In genomic region chr9:131982683-131983239, GRCh38 we compare ENCODE assay signal across 22 cellular contexts.
DNase-seq lines count a peak whose midpoint lies in the region; ATAC-seq, FAIRE-seq and TF ChIP-seq lines count a peak whose summit lies in the region.
"Had no signal": no experiment of that assay in that cellular context is flagged by ENCODE, and none has a peak within 500 bp of the region (broad histone marks: within the 10 kb centered on the region; RNA-seq: fewer than 3 reads in every experiment).

No MANE protein-coding gene starts in this region.

- no peak overlapping the region for H2BK120ac ChIP-seq in H9 (ENCODE audit: low read depth, low read length, poor library complexity, severe bottlenecking)

- H4K5ac ChIP-seq in H9 (ENCODE audit: insufficient read length, low read depth, low read length): no peak overlapping the region

- H3K36me3 ChIP-seq in astrocyte (ENCODE audit: insufficient read depth, low read length) (no peaks in the 10 kb centered on the region), endodermal cell (ENCODE audit: control insufficient read depth, insufficient read depth, low read length) (no peaks in the 10 kb centered on the region), body of pancreas (replicated peaks in 1 of 2; ENCODE audit: insufficient read depth in 1 of 2, low read depth in 2 of 2) (no peaks in the 10 kb centered on the region)
- H3K36me3 ChIP-seq: uterus had no signal

- H3K14ac ChIP-seq in H9 (ENCODE audit: insufficient read depth, low read length): no peak overlapping the region

- no peak overlapping the region for H2BK12ac ChIP-seq in H9 (ENCODE audit: insufficient read length, low read depth, low read length)

- H3K27me3 Mint-ChIP-seq in astrocyte (ENCODE audit: low read depth, unreplicated experiment) (no peaks in the 10 kb centered on the region), endodermal cell (ENCODE audit: insufficient read depth) (no peaks in the 10 kb centered on the region), H9 (ENCODE audit: low read depth) (no peaks in the 10 kb centered on the region)
- H3K27me3 Mint-ChIP-seq: activated CD4-positive, alpha-beta T cell treated with anti-CD3 and anti-CD28 coated beads for 36 hours; CD4-positive, alpha-beta memory T cell; naive thymus-derived CD4-positive, alpha-beta T cell; stimulated activated naive CD8-positive, alpha-beta T cell treated with anti-CD3 and anti-CD28 coated beads, Interleukin-15, Interleukin-2, amounts not matched to agents 100 ng/mL and 50 ng/mL, for 24 hours had no signal

- H3K27me3 ChIP-seq in astrocyte (ENCODE audit: insufficient read depth, low read length) (no peaks in the 10 kb centered on the region), endodermal cell (ENCODE audit: control insufficient read depth, insufficient read depth, low read length, poor library complexity, severe bottlenecking) (no peaks in the 10 kb centered on the region), H9 (ENCODE audit: insufficient read depth, low read length) (no peaks in the 10 kb centered on the region), body of pancreas (no peaks in the 10 kb centered on the region)
- H3K27me3 ChIP-seq: uterus had no signal

- H3K9ac ChIP-seq in astrocyte (ENCODE audit: low read length): no peak overlapping the region
- H3K9ac ChIP-seq in endodermal cell (ENCODE audit: extremely low read depth, low read length, poor library complexity, severe bottlenecking): no peak overlapping the region
- no peak overlapping the region for H3K9ac ChIP-seq in H9 (ENCODE audit: extremely low read depth, insufficient read length, low read length)
- H3K9ac ChIP-seq: KMS-11 had no signal

- no peak for FAIRE-seq in astrocyte (lab: Jason Lieb, UNC)
- FAIRE-seq: A204.1 had no signal

- no peak overlapping the region for H3T11ph ChIP-seq in H9 (ENCODE audit: low read length)

- H2BK5ac ChIP-seq in H9 (ENCODE audit: insufficient read length, low read length): no peak overlapping the region

- ATAC-seq in GM18861 (IDR thresholded peaks at IDR 0.05; ENCODE audit: unreplicated experiment) (peak; percentile 68), HG03457 (IDR thresholded peaks at IDR 0.05; ENCODE audit: unreplicated experiment) (peak; percentile 57), HG03095 (IDR thresholded peaks at IDR 0.05; ENCODE audit: unreplicated experiment) (no peak), body of pancreas (no peak)
- ATAC-seq: activated CD4-positive, alpha-beta T cell treated with anti-CD3 and anti-CD28 coated beads for 36 hours; naive thymus-derived CD4-positive, alpha-beta T cell had no signal

- H3K18ac ChIP-seq in H9 (ENCODE audit: insufficient read length, low read depth, low read length): no peak overlapping the region

- intact Hi-C loops in body of pancreas (cut with DNase I): no loop called here

- H3K4me3 ChIP-seq in astrocyte (ENCODE audit: insufficient read depth, low read depth, low read length): no peak overlapping the region
- no peak overlapping the region for H3K4me3 ChIP-seq in endodermal cell (ENCODE audit: low read length)
- H3K4me3 ChIP-seq in body of pancreas: no peak overlapping the region
- H3K4me3 ChIP-seq: uterus had no signal

- H4K91ac ChIP-seq in H9 (ENCODE audit: insufficient read length, low read depth, low read length): no peak overlapping the region

- H3K4me2 ChIP-seq in astrocyte (ENCODE audit: low read length) (no peak overlapping the region), H9 (ENCODE audit: insufficient read depth, insufficient read length, low read length) (no peak overlapping the region)
- H3K4me2 ChIP-seq: KMS-11 had no signal

- H4K8ac ChIP-seq in H9 (replicated peaks; ENCODE audit: insufficient read length, low read depth, low read length): no peak overlapping the region

- DNase-seq in A172 (ENCODE audit: low spot score) (peak; percentile 66), astrocyte (ENCODE audit: low read depth) (peak; percentile 72), endodermal cell (no peak), H9 (no peak), body of pancreas (no peak)
- DNase-seq: activated CD4-positive, alpha-beta T cell treated with anti-CD3 and anti-CD28 coated beads for 36 hours; CD4-positive, alpha-beta memory T cell; naive thymus-derived CD4-positive, alpha-beta T cell; NCI-H1694; NCI-H446; NK-92 treated with Interleukin-12 subunit alpha and Interleukin-12 subunit beta, amount 100 ng/mL, for 24 hours; posterior cingulate gyrus; SHP77; uterus had no signal

- 96 to 98% methylated on average over 5 of the region's 5 CpGs for WGBS in endodermal cell (ENCODE audit: insufficient coverage in 1 of 2, insufficient read length in 1 of 2), 2 experiments
- no CpG with 5 or more reads among the region's 5 CpGs for WGBS in H9 (ENCODE audit: extremely low coverage, insufficient read length, low lambda C conversion rate)
- WGBS in body of pancreas, 2 donors: 73 to 80% methylated on average over 5 of the region's 5 CpGs

- H2AFZ ChIP-seq in astrocyte (ENCODE audit: low read depth, low read length): no peak overlapping the region
- no peak overlapping the region for H2AFZ ChIP-seq in H9 (ENCODE audit: low read length)

- H4K20me1 ChIP-seq in astrocyte (ENCODE audit: insufficient read depth, low read length) (peaks cover 81% of the 10 kb centered on the region), H9 (ENCODE audit: control insufficient read depth, insufficient read depth, insufficient read length) (peaks cover 2% of the 10 kb centered on the region)

- H2AK5ac ChIP-seq in H9 (ENCODE audit: insufficient read length, low read length): no peak overlapping the region

- H3K36me3 Mint-ChIP-seq in astrocyte (ENCODE audit: low read depth, unreplicated experiment) (peaks cover 4% of the 10 kb centered on the region), endodermal cell (ENCODE audit: low read depth) (no peaks in the 10 kb centered on the region), H9 (ENCODE audit: insufficient read depth in 1 of 3, low read depth in 3 of 3) (no peaks in the 10 kb centered on the region)

- H3K4me1 Mint-ChIP-seq in astrocyte (ENCODE audit: low read depth, unreplicated experiment) (peaks cover 5% of the 10 kb centered on the region), endodermal cell (peaks cover 14% of the 10 kb centered on the region), H9 (peaks cover 13 to 24% of the 10 kb centered on the region in 2 experiments)

- TF ChIP-seq POLR2A in body of pancreas (IDR thresholded peaks at IDR 0.05): no peak

- no peak overlapping the region for H3K27ac Mint-ChIP-seq in astrocyte (ENCODE audit: unreplicated experiment)
- H3K27ac Mint-ChIP-seq in endodermal cell: no peak overlapping the region
- H3K27ac Mint-ChIP-seq in H9: no peak overlapping the region; a peak in 1 of 7 replicates
- H3K27ac Mint-ChIP-seq: activated CD4-positive, alpha-beta T cell treated with anti-CD3 and anti-CD28 coated beads for 36 hours; CD4-positive, alpha-beta memory T cell; naive thymus-derived CD4-positive, alpha-beta T cell; stimulated activated naive CD8-positive, alpha-beta T cell treated with anti-CD3 and anti-CD28 coated beads, Interleukin-15, Interleukin-2, amounts not matched to agents 100 ng/mL and 50 ng/mL, for 24 hours; T-helper 2 cell treated with Interferon-gamma antibody and Interleukin-4, amounts not matched to agents 5 μg/mL and 100 μg/mL, for 36 hours had no signal

- H3K9me3 ChIP-seq in astrocyte (ENCODE audit: insufficient read depth, low read depth, low read length) (no peaks in the 10 kb centered on the region), endodermal cell (ENCODE audit: control insufficient read depth, low read length) (no peaks in the 10 kb centered on the region), H9 (ENCODE audit: control insufficient read depth, low read depth, low read length) (no peaks in the 10 kb centered on the region), body of pancreas (no peaks in the 10 kb centered on the region)
- H3K9me3 ChIP-seq: uterus had no signal

- H3K79me2 ChIP-seq in astrocyte (ENCODE audit: insufficient read depth, low read length): peaks cover 5% of the 10 kb centered on the region
- H3K79me2 ChIP-seq in H9 (ENCODE audit: insufficient read depth, low read length): no peaks in the 10 kb centered on the region

- no peak overlapping the region for H2BK20ac ChIP-seq in H9 (ENCODE audit: low read depth, low read length, poor library complexity, severe bottlenecking)

- H3K4me3 Mint-ChIP-seq in astrocyte (ENCODE audit: unreplicated experiment) (no peak overlapping the region), endodermal cell (no peak overlapping the region), H9 (no peak overlapping the region)
- H3K4me3 Mint-ChIP-seq: activated CD4-positive, alpha-beta T cell treated with anti-CD3 and anti-CD28 coated beads for 36 hours; CD4-positive, alpha-beta memory T cell; naive thymus-derived CD4-positive, alpha-beta T cell; stimulated activated naive CD8-positive, alpha-beta T cell treated with anti-CD3 and anti-CD28 coated beads, Interleukin-15, Interleukin-2, amounts not matched to agents 100 ng/mL and 50 ng/mL, for 24 hours; T-helper 2 cell treated with Interferon-gamma antibody and Interleukin-4, amounts not matched to agents 5 μg/mL and 100 μg/mL, for 36 hours had no signal

- H3K56ac ChIP-seq in H9 (ENCODE audit: insufficient read length, low read depth, low read length): no peak overlapping the region

- no peak overlapping the region for H3K23ac ChIP-seq in H9 (ENCODE audit: insufficient read length, low read depth, low read length)

- H3K9me3 Mint-ChIP-seq in astrocyte (ENCODE audit: unreplicated experiment) (no peaks in the 10 kb centered on the region), endodermal cell (no peaks in the 10 kb centered on the region), H9 (no peaks in the 10 kb centered on the region)
- H3K9me3 Mint-ChIP-seq: naive thymus-derived CD4-positive, alpha-beta T cell; stimulated activated naive CD8-positive, alpha-beta T cell treated with anti-CD3 and anti-CD28 coated beads, Interleukin-15, Interleukin-2, amounts not matched to agents 100 ng/mL and 50 ng/mL, for 24 hours; T-helper 2 cell treated with Interferon-gamma antibody and Interleukin-4, amounts not matched to agents 5 μg/mL and 100 μg/mL, for 36 hours had no signal

- H3K4ac ChIP-seq in H9 (ENCODE audit: low read depth, low read length): no peak overlapping the region

- no peak for TF ChIP-seq CTCF in astrocyte (IDR thresholded peaks at IDR 0.05; ENCODE audit: insufficient read depth, low read depth, low read length)
- TF ChIP-seq CTCF in endodermal cell (conservative IDR thresholded peaks at IDR 0.05): no peak
- no peak for TF ChIP-seq CTCF in H9 (conservative IDR thresholded peaks at IDR 0.05)
- no peak for TF ChIP-seq CTCF in body of pancreas (IDR thresholded peaks at IDR 0.05)

- no peaks in the 10 kb centered on the region for H3K79me1 ChIP-seq in H9 (ENCODE audit: insufficient read depth, low read depth, low read length, poor library complexity, severe bottlenecking)

- H3K27ac ChIP-seq in astrocyte (ENCODE audit: low read depth, low read length): no peak overlapping the region
- H3K27ac ChIP-seq in endodermal cell (ENCODE audit: low read depth, low read length): no peak overlapping the region
- no peak overlapping the region for H3K27ac ChIP-seq in H9 (ENCODE audit: insufficient read length, low read depth, low read length)
- H3K27ac ChIP-seq in body of pancreas: no peak overlapping the region
- H3K27ac ChIP-seq: epithelial cell of prostate, KMS-11, uterus had no signal

- H3K4me1 ChIP-seq in astrocyte (ENCODE audit: insufficient read depth, low read length) (peaks cover 11% of the 10 kb centered on the region), endodermal cell (ENCODE audit: control insufficient read depth, insufficient read depth, low read length) (peaks cover 6% of the 10 kb centered on the region), H9 (ENCODE audit: insufficient read depth, low read length) (peaks cover 2% of the 10 kb centered on the region; the same call in 1 of the 2 replicates), body of pancreas (no peaks in the 10 kb centered on the region)
- H3K4me1 ChIP-seq: uterus had no signal

- H2BK15ac ChIP-seq in H9 (ENCODE audit: low read depth, low read length): no peak overlapping the region

- H3K23me2 ChIP-seq in H9 (ENCODE audit: insufficient read length, low read depth, low read length, poor library complexity, severe bottlenecking): no peaks in the 10 kb centered on the region

Comparison
In these comparisons a context has a peak if more than half of its experiments do, and no peak if none do; other contexts are left out.
1. DNase-seq: peak in A172 (single experiment) and astrocyte (single experiment); none in endodermal cell (single experiment), H9 (single experiment) and body of pancreas (0 of 4).
2. ATAC-seq: peak in GM18861 (single experiment) and HG03457 (single experiment); none in HG03095 (single experiment) and body of pancreas (single experiment).